In genomic region chr3:147298511-147298982, GRCh38 we compare ENCODE assay signal across 9 cellular contexts.
A peak's percentile ranks its signal among the peaks of the same experiment; 100 is the strongest.
DNase-seq lines count a peak whose midpoint lies in the region; ATAC-seq lines count a peak whose summit lies in the region.
"Had no signal": no experiment of that assay in that cellular context is flagged by ENCODE, and none has a peak within 500 bp of the region (broad histone marks: within the 10 kb centered on the region; RNA-seq: fewer than 3 reads in every experiment).

No MANE protein-coding gene starts in this region.

- no peaks in the 10 kb centered on the region for H3K9me3 ChIP-seq in SJCRH30 (replicated peaks)

- H3K4me1 ChIP-seq in SJCRH30: peaks cover 19% of the 10 kb centered on the region

- no peaks in the 10 kb centered on the region for H3K36me3 ChIP-seq in SJCRH30

- no peak for ATAC-seq in GM21381 (IDR thresholded peaks at IDR 0.05; ENCODE audit: unreplicated experiment)

- H3K27me3 ChIP-seq in SJCRH30: no peaks in the 10 kb centered on the region

- peak overlapping the region; percentile 75 for H3K27ac ChIP-seq in SJCRH30
- H3K27ac ChIP-seq: 22Rv1 had no signal

- DNase-seq in DMS53 (lab: John Stamatoyannopoulos, UW): peak; percentile 53
- DNase-seq in DMS53 treated with DMSO at 0.1 percent for 48 hours (lab: John Stamatoyannopoulos, UW; ENCODE audit: unreplicated experiment): no peak
- peak; percentile 51 to 73 for DNase-seq in SJCRH30
- peak; percentile 97 for DNase-seq in fibroblast of the conjunctiva (ENCODE audit: low read depth)
- peak; percentile 44 for DNase-seq in renal cortical epithelial cell (ENCODE audit: low read depth)
- DNase-seq in KG1 (lab: John Stamatoyannopoulos, UW): no peak
- DNase-seq in NCI-H510A treated with DMSO at 0.1 percent for 48 hours (lab: John Stamatoyannopoulos, UW): no peak

- peak overlapping the region; percentile 46 for H3K4me3 ChIP-seq in SJCRH30

Comparison
In these comparisons a context has a peak if more than half of its experiments do, and no peak if none do; other contexts are left out.
1. DNase-seq: peak in DMS53 (single experiment), SJCRH30 (2 of 2), fibroblast of the conjunctiva (single experiment) and renal cortical epithelial cell (single experiment); none in DMS53 treated with DMSO at 0.1 percent for 48 hours (single experiment), KG1 (single experiment) and NCI-H510A treated with DMSO at 0.1 percent for 48 hours (single experiment).